In the genomic region with DNA sequence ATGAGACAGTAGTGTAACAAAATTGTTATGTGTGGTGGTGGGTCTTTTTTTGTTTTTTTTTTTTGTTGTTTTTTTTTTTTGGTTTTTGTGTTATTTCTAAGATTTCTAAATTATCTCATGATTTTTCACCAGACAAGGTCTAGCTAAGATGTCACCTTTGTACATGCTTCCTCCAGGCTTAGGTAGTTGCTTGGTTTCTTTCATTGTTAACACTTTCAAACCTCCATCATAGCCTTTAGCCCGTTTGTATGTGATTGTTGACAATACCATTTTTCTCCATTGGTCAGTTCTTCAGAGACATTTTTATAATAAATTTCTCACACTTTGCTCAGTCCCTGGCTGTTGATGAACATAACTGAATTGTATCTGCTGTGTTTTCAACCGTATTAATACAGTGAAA, we compare ENCODE assay signal across 1 cellular context.
TF ChIP-seq lines count a peak whose summit lies in the region.

No MANE protein-coding gene starts in this region.

TF ChIP-seq in endothelial cell of umbilical vein, 7 proteins besides CTCF, POLR2A, EP300 and RAD21:
- TF ChIP-seq FOS (IDR thresholded peaks at IDR 0.05; ENCODE audit: borderline replicate concordance, insufficient read depth, low read length) (no peak), MAX (IDR thresholded peaks at IDR 0.05; ENCODE audit: insufficient read depth, insufficient read length) (no peak), EZH2 (IDR thresholded peaks at IDR 0.05; ENCODE audit: borderline replicate concordance, low read depth, low read length, severe bottlenecking) (no peak), GATA2 (IDR thresholded peaks at IDR 0.05; ENCODE audit: insufficient read depth, insufficient read length, low read depth, low read length) (no peak), MYC (IDR thresholded peaks at IDR 0.05; ENCODE audit: low read depth, low read length) (no peak), POLR2AphosphoS5 (IDR thresholded peaks at IDR 0.05; ENCODE audit: insufficient read depth, low read depth, low read length) (no peak), JUN (IDR thresholded peaks at IDR 0.05; ENCODE audit: borderline replicate concordance, insufficient read depth, insufficient read length, low read depth) (no peak)
TF ChIP-seq in endothelial cell of umbilical vein: peak in this region for 0.
